ENCODE assay signal across 33 cellular contexts in the genomic region with DNA sequence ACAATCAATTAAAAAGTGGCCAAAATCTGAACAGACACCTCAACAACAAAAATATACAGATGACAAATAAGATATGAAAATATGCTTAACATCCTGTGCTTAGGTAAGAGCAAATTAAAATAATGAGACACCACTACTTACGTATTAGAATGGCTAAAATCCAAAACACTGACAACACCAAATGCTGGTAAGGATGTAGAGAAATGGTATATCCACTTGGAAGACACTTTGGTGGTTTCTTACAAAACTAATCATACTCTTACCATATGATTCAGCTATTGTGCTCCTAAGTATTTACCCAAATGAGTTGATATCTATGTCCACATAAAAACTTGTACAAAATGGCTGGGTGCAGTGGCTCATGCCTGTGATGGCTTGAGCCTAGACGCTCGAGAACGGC.
"Had no signal": no experiment of that assay in that cellular context is flagged by ENCODE, and none has a peak within 500 bp of the region (broad histone marks: within the 10 kb centered on the region; RNA-seq: fewer than 3 reads in every experiment).

No MANE protein-coding gene starts in this region.

- H3K4me3 ChIP-seq: adrenal gland, ascending aorta, body of pancreas, breast epithelium, cardiac muscle cell had no signal

- H3K4me1 ChIP-seq: adrenal gland, ascending aorta, body of pancreas, breast epithelium had no signal

- H3K27ac ChIP-seq: adrenal gland, ascending aorta, body of pancreas, brain microvascular endothelial cell, breast epithelium, cardiac muscle cell had no signal

- DNase-seq: activated effector memory CD4-positive, alpha-beta T cell treated with anti-CD3 and anti-CD28 coated beads, Interleukin-2, amount 50 U/mL, for 16 hours; activated effector memory CD4-positive, alpha-beta T cell treated with Interleukin-2 at 50 U/mL for 16 hours; activated gamma-delta T cell; activated gamma-delta T cell treated with Interleukin-2 at 50 U/mL for 16 hours; activated naive CD4-positive, alpha-beta T cell; activated naive CD4-positive, alpha-beta T cell treated with anti-CD3 and anti-CD28 coated beads for 36 hours; activated naive CD4-positive, alpha-beta T cell treated with anti-CD3 and anti-CD28 coated beads, Interleukin-2, amount 10 ng/mL, durations not matched to agents 7 days and 5 days; activated naive CD4-positive, alpha-beta T cell treated with anti-CD3 and anti-CD28 coated beads, Interleukin-2, amount 50 U/mL, for 16 hours; activated naive CD4-positive, alpha-beta T cell treated with Interleukin-2 at 50 U/mL for 16 hours; activated naive CD8-positive, alpha-beta T cell treated with anti-CD3 and anti-CD28 coated beads for 36 hours; activated naive CD8-positive, alpha-beta T cell treated with anti-CD3 and anti-CD28 coated beads, Interleukin-2, amount 10 ng/mL, durations not matched to agents 7 days and 5 days; activated naive CD8-positive, alpha-beta T cell treated with anti-CD3 and anti-CD28 coated beads, Interleukin-2, amount 50 U/mL, for 24 hours; activated T-cell treated with anti-CD3 and anti-CD28 coated beads, Interleukin-2, amount 50 U/mL, for 1 hour; activated T-cell treated with anti-CD3 and anti-CD28 coated beads, Interleukin-2, amount 50 U/mL, for 24 hours; activated T-cell treated with anti-CD3 and anti-CD28 coated beads, Interleukin-2, amount 50 U/mL, for 4 hours; activated T-cell treated with anti-CD3 and anti-CD28 coated beads, Interleukin-2, amount 50 U/mL, for 48 hours; activated T-cell treated with anti-CD3 and anti-CD28 coated beads, Interleukin-2, amount 50 U/mL, for 72 hours; adrenal gland; amniotic stem cell; amygdala; anterior cingulate cortex; body of pancreas; brain microvascular endothelial cell; caudate nucleus; central memory CD4-positive, alpha-beta T cell; cerebellar nuclear complex had no signal

- H3K36me3 ChIP-seq: adrenal gland, ascending aorta, brain microvascular endothelial cell, breast epithelium, cardiac muscle cell had no signal

- ATAC-seq: activated naive CD4-positive, alpha-beta T cell treated with anti-CD3 and anti-CD28 coated beads, Interleukin-2, amount 50 U/mL, for 72 hours; activated naive CD8-positive, alpha-beta T cell treated with anti-CD3 and anti-CD28 coated beads, Interleukin-2, amount 50 U/mL, for 24 hours; activated T-cell treated with anti-CD3 and anti-CD28 coated beads, Interleukin-2, amount 50 U/mL, for 4 hours; activated T-cell treated with anti-CD3 and anti-CD28 coated beads, Interleukin-2, amount 50 U/mL, for 72 hours; activated T-helper 17 cell treated with anti-CD3 and anti-CD28 coated beads, Interleukin-2, amount 50 U/mL, for 72 hours; body of pancreas had no signal

- FAIRE-seq: astrocyte, bronchial epithelial cell had no signal

- H3K27me3 ChIP-seq: adrenal gland, ascending aorta, body of pancreas, brain microvascular endothelial cell, breast epithelium, cardiac muscle cell had no signal

- H3K9me3 ChIP-seq: ascending aorta, body of pancreas, breast epithelium had no signal
